1 cellular context compared by ENCODE assay signal in the genomic region with DNA sequence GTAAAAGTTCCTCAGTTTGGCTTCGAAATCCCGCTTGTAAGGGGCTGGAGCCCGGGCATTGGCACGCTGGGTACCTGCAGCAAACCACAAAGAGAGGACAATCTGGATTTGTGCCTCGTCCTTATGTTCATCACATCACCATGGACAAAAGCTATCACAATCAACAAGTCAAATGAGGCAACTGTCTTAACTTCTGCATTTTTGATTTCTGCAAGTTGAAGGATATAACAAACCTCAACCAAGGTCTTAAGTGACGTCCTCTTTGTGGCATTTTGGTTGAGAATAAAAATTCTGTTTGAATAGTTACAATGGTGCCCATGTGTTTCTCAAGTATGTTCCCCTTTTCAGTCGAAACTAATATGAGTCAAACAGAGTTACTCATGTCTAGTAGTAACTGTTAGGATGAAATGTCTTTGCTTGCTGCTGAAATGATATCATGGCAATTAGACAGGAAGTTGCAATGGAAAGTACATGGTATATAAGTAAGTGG.
TF ChIP-seq lines count a peak whose summit lies in the region.

No MANE protein-coding gene starts in this region.

TF ChIP-seq in GM23338, 12 proteins besides CTCF, POLR2A, EP300 and RAD21 (continued from another document):
- TF ChIP-seq, protein P1, sequence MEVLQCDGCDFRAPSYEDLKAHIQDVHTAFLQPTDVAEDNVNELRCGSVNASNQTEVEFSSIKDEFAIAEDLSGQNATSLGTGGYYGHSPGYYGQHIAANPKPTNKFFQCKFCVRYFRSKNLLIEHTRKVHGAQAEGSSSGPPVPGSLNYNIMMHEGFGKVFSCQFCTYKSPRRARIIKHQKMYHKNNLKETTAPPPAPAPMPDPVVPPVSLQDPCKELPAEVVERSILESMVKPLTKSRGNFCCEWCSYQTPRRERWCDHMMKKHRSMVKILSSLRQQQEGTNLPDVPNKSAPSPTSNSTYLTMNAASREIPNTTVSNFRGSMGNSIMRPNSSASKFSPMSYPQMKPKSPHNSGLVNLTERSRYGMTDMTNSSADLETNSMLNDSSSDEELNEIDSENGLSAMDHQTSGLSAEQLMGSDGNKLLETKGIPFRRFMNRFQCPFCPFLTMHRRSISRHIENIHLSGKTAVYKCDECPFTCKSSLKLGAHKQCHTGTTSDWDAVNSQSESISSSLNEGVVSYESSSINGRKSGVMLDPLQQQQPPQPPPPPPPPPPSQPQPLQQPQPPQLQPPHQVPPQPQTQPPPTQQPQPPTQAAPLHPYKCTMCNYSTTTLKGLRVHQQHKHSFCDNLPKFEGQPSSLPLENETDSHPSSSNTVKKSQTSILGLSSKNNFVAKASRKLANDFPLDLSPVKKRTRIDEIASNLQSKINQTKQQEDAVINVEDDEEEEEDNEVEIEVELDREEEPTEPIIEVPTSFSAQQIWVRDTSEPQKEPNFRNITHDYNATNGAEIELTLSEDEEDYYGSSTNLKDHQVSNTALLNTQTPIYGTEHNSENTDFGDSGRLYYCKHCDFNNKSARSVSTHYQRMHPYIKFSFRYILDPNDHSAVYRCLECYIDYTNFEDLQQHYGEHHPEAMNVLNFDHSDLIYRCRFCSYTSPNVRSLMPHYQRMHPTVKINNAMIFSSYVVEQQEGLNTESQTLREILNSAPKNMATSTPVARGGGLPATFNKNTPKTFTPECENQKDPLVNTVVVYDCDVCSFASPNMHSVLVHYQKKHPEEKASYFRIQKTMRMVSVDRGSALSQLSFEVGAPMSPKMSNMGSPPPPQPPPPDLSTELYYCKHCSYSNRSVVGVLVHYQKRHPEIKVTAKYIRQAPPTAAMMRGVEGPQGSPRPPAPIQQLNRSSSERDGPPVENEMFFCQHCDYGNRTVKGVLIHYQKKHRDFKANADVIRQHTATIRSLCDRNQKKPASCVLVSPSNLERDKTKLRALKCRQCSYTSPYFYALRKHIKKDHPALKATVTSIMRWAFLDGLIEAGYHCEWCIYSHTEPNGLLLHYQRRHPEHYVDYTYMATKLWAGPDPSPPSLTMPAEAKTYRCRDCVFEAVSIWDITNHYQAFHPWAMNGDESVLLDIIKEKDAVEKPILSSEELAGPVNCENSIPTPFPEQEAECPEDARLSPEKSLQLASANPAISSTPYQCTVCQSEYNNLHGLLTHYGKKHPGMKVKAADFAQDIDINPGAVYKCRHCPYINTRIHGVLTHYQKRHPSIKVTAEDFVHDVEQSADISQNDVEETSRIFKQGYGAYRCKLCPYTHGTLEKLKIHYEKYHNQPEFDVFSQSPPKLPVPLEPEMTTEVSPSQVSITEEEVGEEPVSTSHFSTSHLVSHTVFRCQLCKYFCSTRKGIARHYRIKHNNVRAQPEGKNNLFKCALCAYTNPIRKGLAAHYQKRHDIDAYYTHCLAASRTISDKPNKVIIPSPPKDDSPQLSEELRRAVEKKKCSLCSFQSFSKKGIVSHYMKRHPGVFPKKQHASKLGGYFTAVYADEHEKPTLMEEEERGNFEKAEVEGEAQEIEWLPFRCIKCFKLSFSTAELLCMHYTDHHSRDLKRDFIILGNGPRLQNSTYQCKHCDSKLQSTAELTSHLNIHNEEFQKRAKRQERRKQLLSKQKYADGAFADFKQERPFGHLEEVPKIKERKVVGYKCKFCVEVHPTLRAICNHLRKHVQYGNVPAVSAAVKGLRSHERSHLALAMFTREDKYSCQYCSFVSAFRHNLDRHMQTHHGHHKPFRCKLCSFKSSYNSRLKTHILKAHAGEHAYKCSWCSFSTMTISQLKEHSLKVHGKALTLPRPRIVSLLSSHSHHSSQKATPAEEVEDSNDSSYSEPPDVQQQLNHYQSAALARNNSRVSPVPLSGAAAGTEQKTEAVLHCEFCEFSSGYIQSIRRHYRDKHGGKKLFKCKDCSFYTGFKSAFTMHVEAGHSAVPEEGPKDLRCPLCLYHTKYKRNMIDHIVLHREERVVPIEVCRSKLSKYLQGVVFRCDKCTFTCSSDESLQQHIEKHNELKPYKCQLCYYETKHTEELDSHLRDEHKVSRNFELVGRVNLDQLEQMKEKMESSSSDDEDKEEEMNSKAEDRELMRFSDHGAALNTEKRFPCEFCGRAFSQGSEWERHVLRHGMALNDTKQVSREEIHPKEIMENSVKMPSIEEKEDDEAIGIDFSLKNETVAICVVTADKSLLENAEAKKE (CRISPR knock-in tag; IDR thresholded peaks at IDR 0.05), result no peak
- TF ChIP-seq STAT1 (IDR thresholded peaks at IDR 0.05; ENCODE audit: unreplicated experiment) (no peak), EZH2phosphoT487 (IDR thresholded peaks at IDR 0.05; ENCODE audit: unreplicated experiment) (no peak), POLR2AphosphoS5 (IDR thresholded peaks at IDR 0.05; ENCODE audit: low read depth) (no peak), CREB1 (CRISPR knock-in tag; IDR thresholded peaks at IDR 0.05; ENCODE audit: low read depth) (no peak), ZNF331 (CRISPR knock-in tag; IDR thresholded peaks at IDR 0.05; ENCODE audit: low read depth) (no peak)
